8 cellular contexts compared by ENCODE assay signal in the genomic region with DNA sequence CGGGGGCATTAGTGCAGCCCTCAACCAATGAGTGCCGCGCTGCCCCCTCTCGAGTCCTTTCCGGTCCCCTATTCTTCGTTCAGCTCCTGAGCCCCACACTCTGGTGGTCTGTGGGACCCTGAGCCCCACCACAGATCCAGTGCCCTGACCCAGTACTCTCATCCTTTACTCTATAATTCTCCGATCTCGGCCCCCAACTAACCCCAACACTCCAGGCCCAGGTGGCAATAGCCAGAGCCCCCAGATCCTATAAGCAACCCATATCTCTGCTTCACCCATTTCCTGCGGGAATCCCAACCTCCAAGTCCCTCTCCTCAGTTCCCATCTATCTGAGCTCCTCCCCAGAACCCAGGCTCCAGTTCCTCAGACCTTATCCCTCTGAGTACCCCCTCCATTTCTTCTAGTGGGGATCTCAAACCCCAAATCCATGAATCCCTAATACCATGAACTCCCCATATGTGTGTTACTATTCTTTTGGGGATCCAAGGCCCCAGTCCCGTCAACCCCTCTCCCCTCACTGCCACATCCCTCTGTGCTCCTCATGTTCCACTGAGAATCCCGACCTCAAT. TPM values are rescaled to one million over a fixed set of nuclear protein-coding genes. Genes with fewer than 3 reads are reported as not detected.
DNase-seq lines count a peak whose midpoint lies in the region; ATAC-seq and TF ChIP-seq lines count a peak whose summit lies in the region.

No MANE protein-coding gene starts in this region.

- peak overlapping the region; percentile 35 for H2BK12ac ChIP-seq in trophoblast cell (ENCODE audit: low read length)

- H3K23ac ChIP-seq in trophoblast cell (ENCODE audit: low read length), result no peak overlapping the region

- H3K4me3 ChIP-seq in epithelial cell of proximal tubule (ENCODE audit: low read depth, low read length), result peak overlapping the region; percentile 61
- peak overlapping the region; percentile 47 for H3K4me3 ChIP-seq in trophoblast cell (ENCODE audit: low read depth, low read length)

- no peak for ATAC-seq in GM18502 (IDR thresholded peaks at IDR 0.05; ENCODE audit: poor library complexity, unreplicated experiment)

- intact Hi-C loops in posterior vena cava (cut with DNase I), result no loop called here

- H3K9ac ChIP-seq in ES-I3 (ENCODE audit: low read depth, low read length) (peak overlapping the region; percentile 42), trophoblast cell (ENCODE audit: low read length) (peak overlapping the region; percentile 24)

- H3K4me1 ChIP-seq in ES-I3 (ENCODE audit: insufficient read depth, low read length) (peaks cover 8% of the 10 kb centered on the region; the same call in 1 of the 2 replicates), trophoblast cell (ENCODE audit: control insufficient read depth in 1 of 2, insufficient read depth in 2 of 2, low read length in 2 of 2) (peaks cover 21 to 31% of the 10 kb centered on the region in 2 experiments)

- H3K4me2 ChIP-seq in trophoblast cell (ENCODE audit: low read length), result peak overlapping the region; percentile 85

- H3K27me3 ChIP-seq in trophoblast cell (ENCODE audit: insufficient read depth, low read length), result no peaks in the 10 kb centered on the region

- H3K14ac ChIP-seq in trophoblast cell (ENCODE audit: low read length), result peak overlapping the region; percentile 68

- peak overlapping the region; percentile 18 for H3K27ac ChIP-seq in trophoblast cell (ENCODE audit: low read depth, low read length)

- H2AFZ ChIP-seq in trophoblast cell (ENCODE audit: insufficient read depth, low read length, poor library complexity), result no peak overlapping the region

- H4K8ac ChIP-seq in trophoblast cell (ENCODE audit: low read depth, low read length), result peak overlapping the region; percentile 91

- H4K12ac ChIP-seq in trophoblast cell (ENCODE audit: low read depth, low read length), result peak overlapping the region; percentile 89

- no CpG with 5 or more reads among the region's 11 CpGs for WGBS in trophoblast cell (ENCODE audit: extremely low coverage, insufficient coverage, insufficient read length)

- H2AK5ac ChIP-seq in trophoblast cell (ENCODE audit: low read length), result peak overlapping the region; percentile 90

- H2BK5ac ChIP-seq in trophoblast cell (ENCODE audit: low read depth, low read length, poor library complexity), result peak overlapping the region; percentile 53

- peak overlapping the region; percentile 54 for H3K18ac ChIP-seq in trophoblast cell (ENCODE audit: low read length)

- no peak for DNase-seq in epithelial cell of proximal tubule (ENCODE audit: low read depth)
- no peak for DNase-seq in trophoblast cell
- no peak for DNase-seq in posterior vena cava (ENCODE audit: low spot score)
- no peak for DNase-seq in HuH-7.5 (ENCODE audit: low spot score)
- DNase-seq in DMS79 treated with DMSO at 0.1 percent for 48 hours (lab: John Stamatoyannopoulos, UW), result no peak

- peak overlapping the region; percentile 43 for H3K4ac ChIP-seq in trophoblast cell (ENCODE audit: low read depth, low read length)

- H3K9me3 ChIP-seq in ES-I3 (ENCODE audit: control insufficient read depth, insufficient read depth, low read length) (no peaks in the 10 kb centered on the region), trophoblast cell (ENCODE audit: insufficient read depth, low read depth, low read length) (no peaks in the 10 kb centered on the region)

- peak overlapping the region; percentile 60 for H2BK120ac ChIP-seq in trophoblast cell (ENCODE audit: insufficient read depth, low read length, poor library complexity)

- H3K79me2 ChIP-seq in trophoblast cell (ENCODE audit: control insufficient read depth, insufficient read depth, low read length, poor library complexity), result peaks cover 23% of the 10 kb centered on the region

- no peak for TF ChIP-seq CTCF in epithelial cell of proximal tubule (conservative IDR thresholded peaks at IDR 0.05; ENCODE audit: low read depth, low read length)

- H3K36me3 ChIP-seq in ES-I3 (ENCODE audit: insufficient read depth, low read length) (no peaks in the 10 kb centered on the region; the same call in 1 of the 2 replicates), trophoblast cell (ENCODE audit: control insufficient read depth in 1 of 2, insufficient read depth in 2 of 2, low read length in 2 of 2) (peaks cover 2 to 8% of the 10 kb centered on the region in 2 experiments)

- peak overlapping the region; percentile 49 for H4K91ac ChIP-seq in trophoblast cell (ENCODE audit: low read depth, low read length)

- H3K79me1 ChIP-seq in trophoblast cell (ENCODE audit: low read length), result peaks cover 10% of the 10 kb centered on the region

TF ChIP-seq in PFSK-1, 5 proteins besides CTCF, POLR2A, EP300 and RAD21:
- TF ChIP-seq POLR2AphosphoS5 (IDR thresholded peaks at IDR 0.05; ENCODE audit: low read depth, low read length) (peak; percentile 66; the same call in 1 of the 2 replicates), SIN3A (IDR thresholded peaks at IDR 0.05; ENCODE audit: borderline replicate concordance, insufficient read depth, low read length) (no peak)
TF ChIP-seq in PFSK-1: peak in this region for 1.

RNA-seq across cellular contexts. Expression of a gene that starts 1.0 kb away (rescaled TPM):
- polyA plus RNA-seq in PFSK-1 (2012; ENCODE audit: insufficient read length, low read depth), result 40.1 TPM
- total RNA-seq in epithelial cell of proximal tubule, result 51.8 and 53.6 TPM in 2 replicates
- 29.4 and 29.9 TPM in 2 replicates for polyA plus RNA-seq in trophoblast cell (2013)
- total RNA-seq in posterior vena cava, result 10 to 100 TPM; 27.8 to 29.8 TPM

RNA-seq across cellular contexts. Expression of a gene that starts 3.3 kb away (rescaled TPM):
- polyA plus RNA-seq in PFSK-1 (2012; ENCODE audit: insufficient read length, low read depth), result 1.5 TPM
- total RNA-seq in epithelial cell of proximal tubule (not detected in 2 replicates), posterior vena cava (not detected)
- 4.0 and 5.0 TPM in 2 replicates for polyA plus RNA-seq in trophoblast cell (2013)

RNA-seq across cellular contexts. Expression of a gene that starts 11.0 kb away (rescaled TPM):
- polyA plus RNA-seq in PFSK-1 (2012; ENCODE audit: insufficient read length, low read depth), result 2.9 TPM
- 0.23 TPM in 1 of 2 replicates, not detected in the other for total RNA-seq in epithelial cell of proximal tubule
- polyA plus RNA-seq in trophoblast cell (2013), result 1.3 and 1.5 TPM in 2 replicates
- total RNA-seq in posterior vena cava, result 1 to 10 TPM; 1.6 to 3.0 TPM

RNA-seq across cellular contexts. Expression of a gene that starts 16.2 kb away (rescaled TPM):
- polyA plus RNA-seq in PFSK-1 (2012; ENCODE audit: insufficient read length, low read depth), result 23.8 TPM
- 68.9 and 75.2 TPM in 2 replicates for total RNA-seq in epithelial cell of proximal tubule
- polyA plus RNA-seq in trophoblast cell (2013), result 35.5 and 38.3 TPM in 2 replicates
- 10 to 100 TPM; 47.9 to 54.2 TPM for total RNA-seq in posterior vena cava

RNA-seq across cellular contexts. Expression of a gene that starts 23.9 kb away (rescaled TPM):
- polyA plus RNA-seq in PFSK-1 (2012; ENCODE audit: insufficient read length, low read depth), result 11.6 TPM
- 12.6 and 15.6 TPM in 2 replicates for total RNA-seq in epithelial cell of proximal tubule
- polyA plus RNA-seq in trophoblast cell (2013), result 11.6 and 12.1 TPM in 2 replicates
- total RNA-seq in posterior vena cava, result 1 to 10 TPM; 6.2 to 6.5 TPM
